In genomic region chr11:124329787-124330478, GRCh38 we compare ENCODE assay signal across 9 cellular contexts. TPM values are rescaled to one million over a fixed set of nuclear protein-coding genes. Genes with fewer than 3 reads are reported as not detected.
DNase-seq lines count a peak whose midpoint lies in the region; ATAC-seq and TF ChIP-seq lines count a peak whose summit lies in the region.
"Had no signal": no experiment of that assay in that cellular context is flagged by ENCODE, and none has a peak within 500 bp of the region (broad histone marks: within the 10 kb centered on the region; RNA-seq: fewer than 3 reads in every experiment).

No MANE protein-coding gene starts in this region.

- POLR2A ChIA-PET in activated B cell treated with CpG ODN at 0.5 μM for 24 hours (lab: Charles Lee) = no interaction called here

- H3K27me3 Mint-ChIP-seq in activated B cell treated with CpG ODN at 0.5 μM for 24 hours = no peaks in the 10 kb centered on the region

- H3K9me3 Mint-ChIP-seq in activated B cell treated with CpG ODN at 0.5 μM for 24 hours = no peaks in the 10 kb centered on the region

- CTCF ChIA-PET in activated B cell treated with CpG ODN at 0.5 μM for 24 hours (lab: Charles Lee) = interaction anchor here (0.7 to 1.9 kb wide), 5 partner anchors 12 to 264 kb away, joined by 3 to 9 read pairs (median 3); no protein-coding TSS in a partner anchor

- ATAC-seq in HG03378 (IDR thresholded peaks at IDR 0.05; ENCODE audit: unreplicated experiment) (peak; percentile 88), activated B cell treated with CpG ODN at 0.5 μM for 24 hours (ENCODE audit: low read depth) (peak; percentile 84)

- intact Hi-C loops in activated B cell treated with CpG ODN at 0.5 μM for 24 hours (cut with micrococcal nuclease) = loop anchor here (1.0 to 10.0 kb wide), 2 partner anchors 135 to 259 kb away; no protein-coding TSS in a partner anchor

- peak overlapping the region; percentile 19 for H3K4me3 Mint-ChIP-seq in activated B cell treated with CpG ODN at 0.5 μM for 24 hours

- H3K4me1 Mint-ChIP-seq in activated B cell treated with CpG ODN at 0.5 μM for 24 hours = peaks cover 49% of the 10 kb centered on the region

- DNase-seq in AG08396 (ENCODE audit: low spot score) (peak; percentile 5), GM20000 (ENCODE audit: low spot score) (peak; percentile 25), activated B cell treated with CpG ODN at 0.5 μM for 24 hours (no peak), NCI-H446 treated with DMSO at 0.1 percent for 48 hours (lab: John Stamatoyannopoulos, UW) (no peak), foreskin melanocyte (no peak), mesenteric fat pad (ENCODE audit: low spot score) (no peak), KG1 (lab: John Stamatoyannopoulos, UW) (no peak)
- DNase-seq: activated T-cell treated with anti-CD3 and anti-CD28 coated beads for 4 hours had no signal

- TF ChIP-seq CTCF in GM20000 (IDR thresholded peaks at IDR 0.05; ENCODE audit: extremely low read depth, missing control alignments) (no peak), activated B cell treated with CpG ODN at 0.5 μM for 24 hours (IDR thresholded peaks at IDR 0.05) (no peak)

- peak overlapping the region; percentile 55 for H3K27ac Mint-ChIP-seq in activated B cell treated with CpG ODN at 0.5 μM for 24 hours

- no peaks in the 10 kb centered on the region for H3K36me3 Mint-ChIP-seq in activated B cell treated with CpG ODN at 0.5 μM for 24 hours (ENCODE audit: low read depth)

RNA-seq across cellular contexts. Expression of gene OR8D2, which starts 9.9 kb away (rescaled TPM):
- total RNA-seq in activated B cell treated with CpG ODN at 0.5 μM for 24 hours (not detected in 2 replicates), mesenteric fat pad (not detected)

RNA-seq across cellular contexts. Expression of gene OR8D1, which starts 16.2 kb away (rescaled TPM):
- total RNA-seq in activated B cell treated with CpG ODN at 0.5 μM for 24 hours (not detected in 2 replicates), mesenteric fat pad (not detected)

RNA-seq across cellular contexts. Expression of gene OR8B2, which starts 54.4 kb away (rescaled TPM):
- total RNA-seq in activated B cell treated with CpG ODN at 0.5 μM for 24 hours (not detected in 2 replicates), mesenteric fat pad (not detected)

Comparison
In these comparisons a context has a peak if more than half of its experiments do, and no peak if none do; other contexts are left out.
1. DNase-seq: peak in AG08396 (single experiment) and GM20000 (single experiment); none in activated B cell treated with CpG ODN at 0.5 μM for 24 hours (single experiment), NCI-H446 treated with DMSO at 0.1 percent for 48 hours (single experiment), foreskin melanocyte (single experiment), mesenteric fat pad (single experiment) and KG1 (single experiment).